In the genomic region with DNA sequence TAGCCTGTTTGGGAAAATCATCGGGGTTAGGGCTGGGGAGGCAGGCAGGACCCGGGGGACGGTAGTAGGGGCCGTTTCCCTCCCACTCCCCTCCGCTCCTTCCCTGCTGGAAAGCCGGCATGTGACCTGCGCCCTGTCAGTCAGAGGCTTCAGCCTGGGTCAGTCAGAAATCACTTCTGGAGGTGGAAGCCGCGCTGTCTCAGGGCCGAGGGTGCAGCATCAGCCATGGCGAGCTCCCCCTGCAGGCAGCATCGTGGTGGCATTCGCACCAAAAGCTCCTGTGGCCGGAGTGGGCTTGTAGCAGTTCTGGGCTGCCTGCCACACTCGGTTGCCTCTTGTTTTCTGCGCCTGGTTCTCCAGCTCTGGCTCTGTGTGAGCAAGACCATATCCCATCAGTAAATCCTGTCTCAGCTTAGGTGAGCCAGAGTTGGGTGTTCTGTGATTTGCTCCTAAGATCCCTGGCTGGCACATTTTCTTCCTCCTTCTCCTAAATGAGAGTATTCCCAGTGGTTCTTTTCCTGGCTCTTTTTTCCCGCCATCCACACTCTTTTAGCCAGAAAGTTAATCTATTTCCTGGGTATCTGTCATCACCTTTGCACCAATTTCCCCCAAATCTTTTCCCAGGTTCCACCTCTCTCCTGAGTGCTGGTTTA, we compare ENCODE assay signal across 8 cellular contexts. TPM values are rescaled to one million over a fixed set of nuclear protein-coding genes. Genes with fewer than 3 reads are reported as not detected.
DNase-seq lines count a peak whose midpoint lies in the region; ATAC-seq and TF ChIP-seq lines count a peak whose summit lies in the region.

No MANE protein-coding gene starts in this region.

- POLR2A ChIA-PET in AG04449 (lab: Yijun Ruan, JAX): no interaction called here

- no peak overlapping the region for H2BK120ac ChIP-seq in trophoblast cell (ENCODE audit: insufficient read depth, low read length, poor library complexity)

- H3K14ac ChIP-seq in trophoblast cell (ENCODE audit: low read length): no peak overlapping the region

- H3K4me3 ChIP-seq in AG04449 (ENCODE audit: low read depth, low read length) (no peak overlapping the region), NT2/D1 (ENCODE audit: insufficient read length, low read depth) (no peak overlapping the region), trophoblast cell (ENCODE audit: low read depth, low read length) (no peak overlapping the region), vagina (no peak overlapping the region)

- H3K27me3 ChIP-seq in NT2/D1 (ENCODE audit: insufficient read depth, insufficient read length) (peaks cover 8% of the 10 kb centered on the region), trophoblast cell (ENCODE audit: insufficient read depth, low read length) (no peaks in the 10 kb centered on the region), vagina (no peaks in the 10 kb centered on the region)

- TF ChIP-seq CTCF in AG04449 (IDR thresholded peaks at IDR 0.05; ENCODE audit: insufficient read depth, low read length, missing control alignments) (peak; percentile 33), vagina (IDR thresholded peaks at IDR 0.05) (peak in 2 of 3 experiments; percentile 33 to 34)

- no peaks in the 10 kb centered on the region for H3K79me1 ChIP-seq in trophoblast cell (ENCODE audit: low read length)

- no CpG with 5 or more reads among the region's 17 CpGs for WGBS in trophoblast cell (ENCODE audit: extremely low coverage, insufficient coverage, insufficient read length)

- intact Hi-C loops in vagina (cut with DNase I): no loop called here

- H3K36me3 ChIP-seq in NT2/D1 (ENCODE audit: insufficient read depth, insufficient read length, low read length) (no peaks in the 10 kb centered on the region), trophoblast cell (ENCODE audit: control insufficient read depth in 1 of 2, insufficient read depth in 2 of 2, low read length in 2 of 2) (no peaks in the 10 kb centered on the region), vagina (no peaks in the 10 kb centered on the region)

- H3K18ac ChIP-seq in trophoblast cell (ENCODE audit: low read length): no peak overlapping the region

- H2AK5ac ChIP-seq in trophoblast cell (ENCODE audit: low read length): no peak overlapping the region

- H3K4me2 ChIP-seq in trophoblast cell (ENCODE audit: low read length): peak overlapping the region; percentile 21

- no peak overlapping the region for H3K23ac ChIP-seq in trophoblast cell (ENCODE audit: low read length)

- H3K9me3 ChIP-seq in NT2/D1 (ENCODE audit: insufficient read depth, low read length): no peaks in the 10 kb centered on the region
- no peaks in the 10 kb centered on the region for H3K9me3 ChIP-seq in trophoblast cell (ENCODE audit: insufficient read depth, low read depth, low read length)
- no peaks in the 10 kb centered on the region for H3K9me3 ChIP-seq in vagina

- CTCF ChIA-PET in AG04449 (lab: Yijun Ruan, JAX): no interaction called here

- no peak overlapping the region for H4K12ac ChIP-seq in trophoblast cell (ENCODE audit: low read depth, low read length)

- no peak overlapping the region for H2BK12ac ChIP-seq in trophoblast cell (ENCODE audit: low read length)

- DNase-seq in AG04449 (ENCODE audit: low read depth, low spot score) (no peak), NT2/D1 (ENCODE audit: low read depth, low spot score) (peak; percentile 80), activated T-helper 1 cell treated with Interleukin-2 at 50 U/mL for 16 hours (ENCODE audit: low read depth) (peak; percentile 46), foreskin melanocyte (peak; percentile 33), trophoblast cell (peak; percentile 79 to 86), vagina (ENCODE audit: extremely low spot score in 2 of 2) (no peak)

- no peak overlapping the region for H2BK5ac ChIP-seq in trophoblast cell (ENCODE audit: low read depth, low read length, poor library complexity)

- no peak overlapping the region for H4K8ac ChIP-seq in trophoblast cell (ENCODE audit: low read depth, low read length)

- ATAC-seq in GM18861 (IDR thresholded peaks at IDR 0.05; ENCODE audit: unreplicated experiment) (peak; percentile 82), HG03025 (IDR thresholded peaks at IDR 0.05; ENCODE audit: low FRiP score, unreplicated experiment) (peak; percentile 92)

- H3K27ac ChIP-seq in trophoblast cell (ENCODE audit: low read depth, low read length) (no peak overlapping the region), vagina (no peak overlapping the region)

- no peak overlapping the region for H2AFZ ChIP-seq in trophoblast cell (ENCODE audit: insufficient read depth, low read length, poor library complexity)

- no peak for TF ChIP-seq POLR2A in vagina (IDR thresholded peaks at IDR 0.05)

- H3K4ac ChIP-seq in trophoblast cell (ENCODE audit: low read depth, low read length): no peak overlapping the region

- H3K4me1 ChIP-seq in NT2/D1 (ENCODE audit: insufficient read depth, insufficient read length) (no peaks in the 10 kb centered on the region), trophoblast cell (ENCODE audit: control insufficient read depth in 1 of 2, insufficient read depth in 2 of 2, low read length in 2 of 2) (no peaks in the 10 kb centered on the region), vagina (no peaks in the 10 kb centered on the region)

- H3K79me2 ChIP-seq in trophoblast cell (ENCODE audit: control insufficient read depth, insufficient read depth, low read length, poor library complexity): no peaks in the 10 kb centered on the region

- no peak overlapping the region for H4K91ac ChIP-seq in trophoblast cell (ENCODE audit: low read depth, low read length)

- H3K9ac ChIP-seq in NT2/D1 (ENCODE audit: insufficient read length, low read depth): no peak overlapping the region
- H3K9ac ChIP-seq in trophoblast cell (ENCODE audit: low read length): no peak overlapping the region

RNA-seq across cellular contexts. Expression of a gene that starts 17.3 kb away (rescaled TPM):
- 0.10 and 0.18 TPM in 2 replicates for polyA plus RNA-seq in trophoblast cell (2013)
- total RNA-seq in vagina: 3.2 TPM

Comparison
In these comparisons a context has a peak if more than half of its experiments do, and no peak if none do; other contexts are left out.
1. DNase-seq: peak in NT2/D1 (single experiment), activated T-helper 1 cell treated with Interleukin-2 at 50 U/mL for 16 hours (single experiment), foreskin melanocyte (single experiment) and trophoblast cell (2 of 2); none in AG04449 (single experiment) and vagina (0 of 2).